In the genomic region with DNA sequence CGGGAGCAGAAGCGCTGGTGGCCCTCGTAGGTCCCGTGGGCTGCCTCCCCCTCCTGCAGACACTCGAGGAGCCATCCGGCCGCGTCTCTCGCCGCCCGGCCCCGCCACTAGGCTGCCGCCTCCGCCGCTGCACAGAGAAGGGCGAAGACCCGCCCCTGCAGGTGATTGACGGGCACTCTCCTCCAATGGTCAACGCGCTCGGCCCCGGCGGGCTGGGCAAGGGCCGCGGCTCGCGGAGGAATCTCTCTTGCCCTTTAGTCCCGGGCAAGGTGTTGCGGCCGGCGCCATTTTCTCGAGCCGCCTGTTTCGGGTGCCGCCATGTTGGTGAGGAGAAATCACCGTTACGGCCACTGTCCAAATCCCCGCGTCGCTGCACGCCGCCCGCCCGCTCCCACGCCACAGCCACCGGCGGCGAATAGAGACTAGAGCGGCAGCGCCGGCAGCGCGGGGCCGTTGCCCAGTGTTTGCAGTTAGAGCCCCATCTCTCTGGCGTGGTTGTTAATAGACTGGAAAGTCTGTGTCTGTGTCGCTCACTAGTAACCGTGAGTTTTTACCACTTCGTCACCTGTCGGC, we compare ENCODE assay signal across 8 cellular contexts. TPM values are rescaled to one million over a fixed set of nuclear protein-coding genes. Genes with fewer than 3 reads are reported as not detected.
DNase-seq lines count a peak whose midpoint lies in the region; ATAC-seq, FAIRE-seq and TF ChIP-seq lines count a peak whose summit lies in the region.

A gene with protein sequence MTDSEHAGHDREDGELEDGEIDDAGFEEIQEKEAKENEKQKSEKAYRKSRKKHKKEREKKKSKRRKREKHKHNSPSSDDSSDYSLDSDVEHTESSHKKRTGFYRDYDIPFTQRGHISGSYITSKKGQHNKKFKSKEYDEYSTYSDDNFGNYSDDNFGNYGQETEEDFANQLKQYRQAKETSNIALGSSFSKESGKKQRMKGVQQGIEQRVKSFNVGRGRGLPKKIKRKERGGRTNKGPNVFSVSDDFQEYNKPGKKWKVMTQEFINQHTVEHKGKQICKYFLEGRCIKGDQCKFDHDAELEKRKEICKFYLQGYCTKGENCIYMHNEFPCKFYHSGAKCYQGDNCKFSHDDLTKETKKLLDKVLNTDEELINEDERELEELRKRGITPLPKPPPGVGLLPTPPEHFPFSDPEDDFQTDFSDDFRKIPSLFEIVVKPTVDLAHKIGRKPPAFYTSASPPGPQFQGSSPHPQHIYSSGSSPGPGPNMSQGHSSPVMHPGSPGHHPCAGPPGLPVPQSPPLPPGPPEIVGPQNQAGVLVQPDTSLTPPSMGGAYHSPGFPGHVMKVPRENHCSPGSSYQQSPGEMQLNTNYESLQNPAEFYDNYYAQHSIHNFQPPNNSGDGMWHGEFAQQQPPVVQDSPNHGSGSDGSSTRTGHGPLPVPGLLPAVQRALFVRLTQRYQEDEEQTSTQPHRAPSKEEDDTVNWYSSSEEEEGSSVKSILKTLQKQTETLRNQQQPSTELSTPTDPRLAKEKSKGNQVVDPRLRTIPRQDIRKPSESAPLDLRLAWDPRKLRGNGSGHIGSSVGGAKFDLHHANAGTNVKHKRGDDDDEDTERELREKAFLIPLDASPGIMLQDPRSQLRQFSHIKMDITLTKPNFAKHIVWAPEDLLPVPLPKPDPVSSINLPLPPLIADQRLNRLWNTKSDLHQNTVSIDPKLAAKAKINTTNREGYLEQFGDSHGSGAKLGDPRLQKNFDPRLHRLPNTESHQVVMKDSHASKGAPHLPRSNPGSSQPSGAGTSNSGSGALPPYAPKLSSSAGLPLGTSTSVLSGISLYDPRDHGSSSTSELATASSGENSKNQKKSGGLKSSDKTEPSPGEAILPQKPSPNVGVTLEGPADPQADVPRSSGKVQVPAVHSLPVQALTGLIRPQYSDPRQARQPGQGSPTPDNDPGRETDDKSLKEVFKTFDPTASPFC (plus strand): TSS at position 284 of the 573 bp plus-strand sequence. CDS start 398 bp downstream, outside the sequence.

- peak within 1 kb of the TSS; percentile 99 for H4K5ac ChIP-seq in H1 (ENCODE audit: insufficient read length, low read depth, low read length)

- H3K79me2 ChIP-seq in H1 (ENCODE audit: control insufficient read depth in 1 of 2, insufficient read depth in 2 of 2, low read length in 2 of 2): peaks cover 0 to 3% of the 10 kb centered on the region in 2 experiments; a peak in 1 of 4 replicates

- peak within 1 kb of the TSS; percentile 93; the same call in 1 of the 2 replicates for H2AK5ac ChIP-seq in H1 (ENCODE audit: low read depth, low read length)

- POLR2A ChIA-PET in H1 (lab: Charles Lee; ENCODE audit: partially characterized antibody): interaction anchor here (0.9 to 1.4 kb wide), 3 partner anchors 10 to 16 kb away, joined by 3 to 9 read pairs (median 6); no protein-coding TSS in a partner anchor

- H3K4me1 Mint-ChIP-seq in activated CD8-positive, alpha-beta memory T cell treated with anti-CD3 and anti-CD28 coated beads, Interleukin-2, amount 10 ng/mL, durations not matched to agents 7 days and 5 days: peaks cover 6% of the 10 kb centered on the region

- peak within 1 kb of the TSS; percentile 100 for H3K27ac ChIP-seq in H1 (ENCODE audit: low read depth, low read length)

- peak within 1 kb of the TSS; percentile 97 for H3K18ac ChIP-seq in H1 (ENCODE audit: extremely low read depth, low read length)

- CTCF ChIA-PET in activated CD8-positive, alpha-beta memory T cell treated with anti-CD3 and anti-CD28 coated beads, Interleukin-2, amount 10 ng/mL, durations not matched to agents 7 days and 5 days (lab: Charles Lee): interaction anchor here (3.2 kb wide), 1 partner anchor 15 kb away, joined by 19 read pairs; no protein-coding TSS in a partner anchor
- CTCF ChIA-PET in H1 (lab: Charles Lee; ENCODE audit: partially characterized antibody): interaction anchor here (1.2 kb wide), 1 partner anchor 14 kb away, joined by 4 read pairs; no protein-coding TSS in a partner anchor

- 0 out of 2 replicates have a peak within 1 kb of the TSS, but pooled peaks have one; percentile 17 for H2BK12ac ChIP-seq in H1 (ENCODE audit: low read depth, low read length)

- H2BK5ac ChIP-seq in H1 (ENCODE audit: low read depth, low read length): peak within 1 kb of the TSS; percentile 98

- H3K36me3 ChIP-seq in H1 (ENCODE audit: control insufficient read depth in 2 of 4, insufficient read depth in 4 of 4, low read length in 3 of 4): no peaks in the 10 kb centered on the region

- H4K8ac ChIP-seq in H1 (ENCODE audit: extremely low read depth, insufficient read depth, low read length): peak within 1 kb of the TSS; percentile 100

- FAIRE-seq in H1 (lab: Jason Lieb, UNC): no peak

- H3K27me3 Mint-ChIP-seq in activated CD8-positive, alpha-beta memory T cell treated with anti-CD3 and anti-CD28 coated beads, Interleukin-2, amount 10 ng/mL, durations not matched to agents 7 days and 5 days: no peaks in the 10 kb centered on the region

- H4K20me1 ChIP-seq in H1 (replicated peaks in 1 of 2; ENCODE audit: control insufficient read depth in 1 of 2, insufficient read depth in 2 of 2, low read length in 2 of 2): no peaks in the 10 kb centered on the region

- no peak within 1 kb of the TSS for H2BK15ac ChIP-seq in H1 (ENCODE audit: low read length)

- peak; percentile 91 for DNase-seq in COLO829 (ENCODE audit: low spot score)
- peak; percentile 98 for DNase-seq in GM20000 (ENCODE audit: low spot score)
- peak; percentile 96 for DNase-seq in HT-29 (ENCODE audit: low spot score)
- DNase-seq in NOMO-1 (lab: John Stamatoyannopoulos, UW; ENCODE audit: unreplicated experiment in 2 of 2): peak; percentile 94 to 98
- peak; percentile 99 for DNase-seq in activated CD8-positive, alpha-beta memory T cell treated with anti-CD3 and anti-CD28 coated beads, Interleukin-2, amount 10 ng/mL, durations not matched to agents 7 days and 5 days
- DNase-seq in H1 (ENCODE audit: low read depth in 1 of 2, low spot score in 2 of 2): peak; percentile 92 to 100
- DNase-seq in mesenteric fat pad (ENCODE audit: low spot score): peak; percentile 100
- DNase-seq in stimulated activated CD8-positive, alpha-beta memory T cell treated with anti-CD3 and anti-CD28 coated beads, Interleukin-15, amount 100 ng/mL, for 24 hours (ENCODE audit: low read depth): peak; percentile 100

- H3K4me3 Mint-ChIP-seq in activated CD8-positive, alpha-beta memory T cell treated with anti-CD3 and anti-CD28 coated beads, Interleukin-2, amount 10 ng/mL, durations not matched to agents 7 days and 5 days: peak within 1 kb of the TSS; percentile 89

- H3K4me2 ChIP-seq in H1 (ENCODE audit: insufficient read depth in 1 of 2, low read depth in 2 of 2, low read length in 2 of 2): peak within 1 kb of the TSS; percentile 55 to 81

- peak; percentile 96 for ATAC-seq in activated CD8-positive, alpha-beta memory T cell treated with anti-CD3 and anti-CD28 coated beads, Interleukin-2, amount 10 ng/mL, durations not matched to agents 7 days and 5 days

- peak within 1 kb of the TSS; percentile 96 for H3K4ac ChIP-seq in H1 (replicated peaks; ENCODE audit: insufficient read length, low read depth, low read length)

- H4K91ac ChIP-seq in H1 (replicated peaks; ENCODE audit: insufficient read length, low read length): peak within 1 kb of the TSS; percentile 100

- H2BK120ac ChIP-seq in H1 (replicated peaks; ENCODE audit: low read depth, low read length): peak within 1 kb of the TSS; percentile 54

- peaks cover 5% of the 10 kb centered on the region; the same call in 1 of the 2 replicates for H3K23me2 ChIP-seq in H1 (ENCODE audit: low read depth, low read length)

- peak within 1 kb of the TSS; percentile 97 for H3K27ac Mint-ChIP-seq in activated CD8-positive, alpha-beta memory T cell treated with anti-CD3 and anti-CD28 coated beads, Interleukin-2, amount 10 ng/mL, durations not matched to agents 7 days and 5 days

- peak; percentile 95 for TF ChIP-seq POLR2A in H1 (IDR thresholded peaks at IDR 0.05; ENCODE audit: control extremely low read depth in 1 of 2, low read depth in 2 of 2, low read length in 2 of 2)

- peak within 1 kb of the TSS; percentile 99 for H3K14ac ChIP-seq in H1 (ENCODE audit: insufficient read length)

- no peaks in the 10 kb centered on the region for H3K9me3 ChIP-seq in H1 (ENCODE audit: insufficient read depth in 2 of 2, low read depth in 1 of 2, low read length in 1 of 2)

- H3K9me3 Mint-ChIP-seq in activated CD8-positive, alpha-beta memory T cell treated with anti-CD3 and anti-CD28 coated beads, Interleukin-2, amount 10 ng/mL, durations not matched to agents 7 days and 5 days (ENCODE audit: low read depth): no peaks in the 10 kb centered on the region

- peak within 1 kb of the TSS; percentile 99 for H3K56ac ChIP-seq in H1 (replicated peaks; ENCODE audit: insufficient read length, low read depth, low read length)

- no peak within 1 kb of the TSS for H2BK20ac ChIP-seq in H1 (ENCODE audit: low read length)

- TF ChIP-seq CTCF in GM20000 (IDR thresholded peaks at IDR 0.05; ENCODE audit: extremely low read depth, missing control alignments) (no peak), H1 (IDR thresholded peaks at IDR 0.05; ENCODE audit: control extremely low read depth in 1 of 3, insufficient read depth in 1 of 3, low read depth in 1 of 3, low read length in 3 of 3) (no peak)

- H3K79me1 ChIP-seq in H1 (ENCODE audit: low read depth, low read length): no peaks in the 10 kb centered on the region

- H3K9ac ChIP-seq in H1 (replicated peaks in 1 of 4; ENCODE audit: extremely low read depth in 1 of 4, low read depth in 3 of 4, low read length in 3 of 4): peak within 1 kb of the TSS; percentile 93 to 100 (median 97)

- H3K4me3 ChIP-seq in H1 (ENCODE audit: extremely low read depth in 1 of 4, insufficient read depth in 2 of 4, low read depth in 3 of 4, low read length in 4 of 4): peak within 1 kb of the TSS; percentile 88 to 98 (median 91)

- 2% methylated on average over 56 of the region's 59 CpGs; no CpG with 5 or more reads in 1 of the 2 experiments for WGBS in H1 (ENCODE audit: extremely low coverage in 1 of 2, insufficient coverage in 1 of 2, insufficient read length in 1 of 2, insufficient replicate concordance in 2 of 2, low coverage in 1 of 2, low lambda C conversion rate in 2 of 2, missing lambda C conversion rate in 1 of 2), 2 experiments

- H2AFZ ChIP-seq in H1 (ENCODE audit: low read length): peak within 1 kb of the TSS; percentile 78

- TF ChIP-seq RAD21 in H1 (IDR thresholded peaks at IDR 0.05 in 1 of 2, conservative IDR thresholded peaks at IDR 0.05 in 1 of 2; ENCODE audit: low read depth in 2 of 2, low read length in 2 of 2): no peak

- H3K23ac ChIP-seq in H1 (ENCODE audit: insufficient read length): no peak within 1 kb of the TSS

- H3K27me3 ChIP-seq in H1 (replicated peaks in 1 of 4; ENCODE audit: control insufficient read depth in 3 of 4, extremely low read depth in 1 of 4, insufficient read depth in 3 of 4, low read length in 3 of 4): no peaks in the 10 kb centered on the region

- no peaks in the 10 kb centered on the region for H3K36me3 Mint-ChIP-seq in activated CD8-positive, alpha-beta memory T cell treated with anti-CD3 and anti-CD28 coated beads, Interleukin-2, amount 10 ng/mL, durations not matched to agents 7 days and 5 days

- TF ChIP-seq EP300 in H1 (IDR thresholded peaks at IDR 0.05; ENCODE audit: borderline replicate concordance in 1 of 2, low read depth in 2 of 2, low read length in 2 of 2): no peak

- peaks cover 0 to 3% (median 0%) of the 10 kb centered on the region in 4 experiments; a peak in 1 of 7 replicates for H3K4me1 ChIP-seq in H1 (replicated peaks in 1 of 4; ENCODE audit: control insufficient read depth in 3 of 4, insufficient read depth in 4 of 4, low read length in 3 of 4)

RNA-seq across cellular contexts. Expression of the gene that starts here (rescaled TPM):
- total RNA-seq in HT-29 (2014; rRNA removed; shearing (Covaris generic)): 0.50 and 1.2 TPM in 2 replicates
- total RNA-seq in activated CD8-positive, alpha-beta memory T cell treated with anti-CD3 and anti-CD28 coated beads, Interleukin-2, amount 10 ng/mL, durations not matched to agents 7 days and 5 days: 10 to 100 TPM in 1 of 2 experiments, 1 to 10 TPM in 1; 6.9 to 12.1 TPM
- total RNA-seq in H1 (2021; fragmentation: NEBNext Ultra II Directional; extraction: Animal tissue kit (Norgen Biotek cat#: 25700)): 6.9 and 7.3 TPM in 2 replicates
- polyA plus RNA-seq in H1 (2011; rRNA removed): 1.4 and 1.5 TPM in 2 replicates
- 1.9 TPM for polyA plus RNA-seq in H1 (2011; cell fraction: cytosol; rRNA removed)
- polyA plus RNA-seq in H1 (2011; cell fraction: nucleus; rRNA removed): 2.7 TPM
- polyA plus RNA-seq in H1 (2012, experiment 1 of 2): 1.8 to 6.3 TPM (median 2.2 TPM) in 4 replicates
- polyA plus RNA-seq in H1 (2012, experiment 2 of 2): 0.30 TPM
- polyA plus RNA-seq in H1 (2013, experiment 1 of 2): 7.0 TPM
- polyA plus RNA-seq in H1 (2013, experiment 2 of 2): 5.6 TPM
- polyA minus RNA-seq in H1 (2011; rRNA and poly(A)+ RNA removed): 4.9 and 6.0 TPM in 2 replicates
- 6.2 TPM for polyA minus RNA-seq in H1 (2011; cell fraction: cytosol; rRNA and poly(A)+ RNA removed)
- 9.6 TPM for polyA minus RNA-seq in H1 (2011; cell fraction: nucleus; rRNA and poly(A)+ RNA removed)
- total RNA-seq in mesenteric fat pad: 8.8 TPM

Comparison
In these comparisons a context has a peak if more than half of its experiments do, and no peak if none do; other contexts are left out.
1. Peak in every context shown above with its lines: DNase-seq, ATAC-seq, H3K4me3 ChIP-seq and H3K27ac ChIP-seq.